ENCODE assay signal across 1 cellular context in the genomic region with DNA sequence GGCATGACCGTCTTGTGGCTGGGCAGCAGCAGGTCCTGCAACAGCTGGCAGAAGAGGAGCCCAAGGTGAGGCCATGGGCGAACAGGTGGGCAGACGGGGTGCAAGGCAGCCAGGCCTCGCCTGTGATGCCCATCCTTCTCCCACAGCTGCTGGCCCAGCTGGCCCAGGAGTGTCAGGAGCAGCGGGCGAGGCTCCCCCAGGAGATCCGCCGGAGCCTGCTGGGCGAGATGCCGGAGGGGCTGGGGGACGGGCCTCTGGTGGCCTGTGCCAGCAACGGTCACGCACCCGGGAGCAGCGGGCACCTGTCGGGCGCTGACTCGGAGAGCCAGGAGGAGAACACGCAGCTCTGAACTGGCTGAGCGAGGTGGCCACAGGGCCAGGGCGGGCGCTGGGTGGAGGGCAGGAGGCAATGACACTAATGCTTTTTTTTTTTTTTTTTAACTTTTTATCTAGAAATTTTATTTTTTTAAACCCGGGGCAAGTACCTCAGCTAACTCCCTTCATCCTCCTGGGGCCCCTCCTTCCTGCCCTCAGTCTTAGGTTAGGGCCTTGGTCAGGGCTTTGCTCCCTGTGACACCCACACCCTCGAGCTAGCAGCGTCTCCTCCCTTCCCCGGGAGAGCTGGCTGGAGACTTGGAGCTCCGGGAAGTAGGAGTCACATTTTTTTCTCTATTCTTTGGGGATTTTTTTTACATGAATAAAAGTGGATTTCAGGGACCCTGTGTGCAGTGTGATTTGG.
TF ChIP-seq lines count a peak whose summit lies in the region.

No MANE protein-coding gene starts in this region.

TF ChIP-seq in SK-N-SH, 30 proteins besides CTCF, POLR2A, EP300 and RAD21 (continued from another document):
- no peak for TF ChIP-seq CHD2 (IDR thresholded peaks at IDR 0.05; ENCODE audit: low read length, partially characterized antibody)
- TF ChIP-seq NFIC (IDR thresholded peaks at IDR 0.05; ENCODE audit: borderline replicate concordance) = no peak
- no peak for TF ChIP-seq YY1 (IDR thresholded peaks at IDR 0.05; ENCODE audit: low read depth)
- no peak for TF ChIP-seq TEAD4 (IDR thresholded peaks at IDR 0.05; ENCODE audit: borderline replicate concordance, insufficient read depth)
- TF ChIP-seq ELF1 (IDR thresholded peaks at IDR 0.05) = no peak
- TF ChIP-seq TAF1 (IDR thresholded peaks at IDR 0.05; ENCODE audit: borderline replicate concordance, low read depth, low read length) = no peak
- TF ChIP-seq MAX (IDR thresholded peaks at IDR 0.05; ENCODE audit: low read depth) = no peak
- no peak for TF ChIP-seq USF2 (IDR thresholded peaks at IDR 0.05; ENCODE audit: borderline replicate concordance, low read depth, low read length)
- TF ChIP-seq TCF12 (IDR thresholded peaks at IDR 0.05) = no peak
- TF ChIP-seq IRF3 (IDR thresholded peaks at IDR 0.05; ENCODE audit: low read depth, low read length) = no peak
- no peak for TF ChIP-seq GATA2 (CRISPR knock-in tag; IDR thresholded peaks at IDR 0.05)
- TF ChIP-seq MXI1 (IDR thresholded peaks at IDR 0.05; ENCODE audit: low read depth, low read length) = no peak
